In genomic region chr10:119210633-119211032, GRCh38 we compare ENCODE assay signal across 10 cellular contexts. TPM values are rescaled to one million over a fixed set of nuclear protein-coding genes. Genes with fewer than 3 reads are reported as not detected.
DNase-seq lines count a peak whose midpoint lies in the region; ATAC-seq and TF ChIP-seq lines count a peak whose summit lies in the region.
"Had no signal": no experiment of that assay in that cellular context is flagged by ENCODE, and none has a peak within 500 bp of the region (broad histone marks: within the 10 kb centered on the region; RNA-seq: fewer than 3 reads in every experiment).

No MANE protein-coding gene starts in this region.

- POLR2A ChIA-PET in activated CD8-positive, alpha-beta T cell treated with anti-CD3 and anti-CD28 coated beads for 36 hours (lab: Charles Lee), result interaction anchor here (0.8 kb wide), 1 partner anchor 24 kb away, joined by 3 read pairs; no protein-coding TSS in a partner anchor
- POLR2A ChIA-PET in activated CD8-positive, alpha-beta T cell treated with anti-CD3 and anti-CD28 coated beads, Interleukin-2, amount 10 ng/mL, durations not matched to agents 7 days and 5 days (lab: Charles Lee), result interaction anchor here (1.2 to 1.8 kb wide), 3 partner anchors 43 to 91 kb away, joined by 3 to 4 read pairs (median 4); no protein-coding TSS in a partner anchor

- peaks cover 52% of the 10 kb centered on the region for H3K4me1 Mint-ChIP-seq in activated CD8-positive, alpha-beta T cell treated with anti-CD3 and anti-CD28 coated beads for 36 hours (ENCODE audit: low read depth)
- peaks cover 65% of the 10 kb centered on the region for H3K4me1 Mint-ChIP-seq in activated CD8-positive, alpha-beta T cell treated with anti-CD3 and anti-CD28 coated beads, Interleukin-2, amount 10 ng/mL, durations not matched to agents 7 days and 5 days (ENCODE audit: low read depth)

- no peaks in the 10 kb centered on the region for H3K9me3 Mint-ChIP-seq in activated CD8-positive, alpha-beta T cell treated with anti-CD3 and anti-CD28 coated beads for 36 hours
- no peaks in the 10 kb centered on the region for H3K9me3 Mint-ChIP-seq in activated CD8-positive, alpha-beta T cell treated with anti-CD3 and anti-CD28 coated beads, Interleukin-2, amount 10 ng/mL, durations not matched to agents 7 days and 5 days (ENCODE audit: insufficient read depth)
- H3K9me3 Mint-ChIP-seq: stimulated activated naive B cell treated with anti-CD40 and anti-IgM and Interleukin-4, amounts not matched to agents 10 μg/mL and 1 μg/mL and 100 μg/mL, for 72 hours had no signal

- no peaks in the 10 kb centered on the region for H3K9me3 ChIP-seq in WERI-Rb-1 (ENCODE audit: severe bottlenecking)
- no peaks in the 10 kb centered on the region for H3K9me3 ChIP-seq in left lung
- no peaks in the 10 kb centered on the region for H3K9me3 ChIP-seq in stomach

- H3K27me3 ChIP-seq in WERI-Rb-1 (ENCODE audit: insufficient read depth, low read depth, severe bottlenecking) (no peaks in the 10 kb centered on the region), left lung (peaks cover 0 to 16% of the 10 kb centered on the region in 2 donors), stomach (no peaks in the 10 kb centered on the region)

- H3K36me3 ChIP-seq in WERI-Rb-1 (no peaks in the 10 kb centered on the region; the same call in 1 of the 2 replicates), left lung (no peaks in the 10 kb centered on the region), stomach (peaks cover 0 to 6% (median 0%) of the 10 kb centered on the region in 4 donors)

- intact Hi-C loops in activated CD8-positive, alpha-beta T cell treated with anti-CD3 and anti-CD28 coated beads for 36 hours (cut with micrococcal nuclease), result no loop called here
- intact Hi-C loops in left lung (cut with DNase I), result no loop called here
- intact Hi-C loops in stomach (cut with DNase I; ENCODE audit: low total_unique reads), result no loop called here

- H3K36me3 Mint-ChIP-seq in activated CD8-positive, alpha-beta T cell treated with anti-CD3 and anti-CD28 coated beads for 36 hours (ENCODE audit: low read depth), result no peaks in the 10 kb centered on the region
- H3K36me3 Mint-ChIP-seq in activated CD8-positive, alpha-beta T cell treated with anti-CD3 and anti-CD28 coated beads, Interleukin-2, amount 10 ng/mL, durations not matched to agents 7 days and 5 days (ENCODE audit: low read depth), result peaks cover 12% of the 10 kb centered on the region
- H3K36me3 Mint-ChIP-seq: stimulated activated naive B cell treated with anti-CD40 and anti-IgM and Interleukin-4, amounts not matched to agents 10 μg/mL and 1 μg/mL and 100 μg/mL, for 72 hours had no signal

- no peak for ATAC-seq in activated CD8-positive, alpha-beta T cell treated with anti-CD3 and anti-CD28 coated beads for 36 hours
- no peak for ATAC-seq in activated CD8-positive, alpha-beta T cell treated with anti-CD3 and anti-CD28 coated beads, Interleukin-2, amount 10 ng/mL, durations not matched to agents 7 days and 5 days
- ATAC-seq in left lung (no peak), esophagus mucosa (no peak)
- ATAC-seq: stimulated activated naive B cell treated with anti-CD40 and anti-IgM and Interleukin-4, amounts not matched to agents 10 μg/mL and 1 μg/mL and 100 μg/mL, for 72 hours had no signal

- TF ChIP-seq EP300 in stomach (IDR thresholded peaks at IDR 0.05), result no peak

- no peak for DNase-seq in activated CD8-positive, alpha-beta T cell treated with anti-CD3 and anti-CD28 coated beads for 36 hours
- no peak for DNase-seq in activated CD8-positive, alpha-beta T cell treated with anti-CD3 and anti-CD28 coated beads, Interleukin-2, amount 10 ng/mL, durations not matched to agents 7 days and 5 days
- DNase-seq in WERI-Rb-1, result no peak
- no peak for DNase-seq in left lung
- DNase-seq in stomach, result no peak
- DNase-seq in globus pallidus (ENCODE audit: low spot score), result no peak
- no peak for DNase-seq in NCI-H128 (lab: John Stamatoyannopoulos, UW; ENCODE audit: unreplicated experiment)
- DNase-seq: SHP77; stimulated activated naive B cell treated with anti-CD40 and anti-IgM and Interleukin-4, amounts not matched to agents 10 μg/mL and 1 μg/mL and 100 μg/mL, for 72 hours had no signal

- H3K27me3 Mint-ChIP-seq in activated CD8-positive, alpha-beta T cell treated with anti-CD3 and anti-CD28 coated beads for 36 hours, result no peaks in the 10 kb centered on the region
- no peaks in the 10 kb centered on the region for H3K27me3 Mint-ChIP-seq in activated CD8-positive, alpha-beta T cell treated with anti-CD3 and anti-CD28 coated beads, Interleukin-2, amount 10 ng/mL, durations not matched to agents 7 days and 5 days (ENCODE audit: low read depth)
- H3K27me3 Mint-ChIP-seq: stimulated activated naive B cell treated with anti-CD40 and anti-IgM and Interleukin-4, amounts not matched to agents 10 μg/mL and 1 μg/mL and 100 μg/mL, for 72 hours had no signal

- H3K27ac ChIP-seq in WERI-Rb-1 (peak overlapping the region; percentile 80), left lung (peak overlapping the region; percentile 69 to 97), stomach (peak overlapping the region in 4 of 5 donors; percentile 97 to 100 (median 98))

- peak overlapping the region; percentile 91 for H3K27ac Mint-ChIP-seq in activated CD8-positive, alpha-beta T cell treated with anti-CD3 and anti-CD28 coated beads for 36 hours
- no peak overlapping the region for H3K27ac Mint-ChIP-seq in activated CD8-positive, alpha-beta T cell treated with anti-CD3 and anti-CD28 coated beads, Interleukin-2, amount 10 ng/mL, durations not matched to agents 7 days and 5 days
- H3K27ac Mint-ChIP-seq: stimulated activated naive B cell treated with anti-CD40 and anti-IgM and Interleukin-4, amounts not matched to agents 10 μg/mL and 1 μg/mL and 100 μg/mL, for 72 hours had no signal

- H3K4me1 ChIP-seq in left lung, result peaks cover 25 to 72% of the 10 kb centered on the region in 2 donors
- peaks cover 33 to 77% (median 71%) of the 10 kb centered on the region in 4 donors for H3K4me1 ChIP-seq in stomach

- CTCF ChIA-PET in activated CD8-positive, alpha-beta T cell treated with anti-CD3 and anti-CD28 coated beads for 36 hours (lab: Charles Lee), result interaction anchor here (0.6 to 5.5 kb wide), 16 partner anchors 8 to 208 kb away, joined by 3 to 34 read pairs (median 6); no protein-coding TSS in a partner anchor
- CTCF ChIA-PET in activated CD8-positive, alpha-beta T cell treated with anti-CD3 and anti-CD28 coated beads, Interleukin-2, amount 10 ng/mL, durations not matched to agents 7 days and 5 days (lab: Charles Lee), result interaction anchor here (1.0 to 6.8 kb wide), 12 partner anchors 9 to 207 kb away, joined by 3 to 74 read pairs (median 8); no protein-coding TSS in a partner anchor

- no peak for TF ChIP-seq POLR2A in stomach (IDR thresholded peaks at IDR 0.05)

- H3K4me3 Mint-ChIP-seq in activated CD8-positive, alpha-beta T cell treated with anti-CD3 and anti-CD28 coated beads for 36 hours, result no peak overlapping the region
- H3K4me3 Mint-ChIP-seq in activated CD8-positive, alpha-beta T cell treated with anti-CD3 and anti-CD28 coated beads, Interleukin-2, amount 10 ng/mL, durations not matched to agents 7 days and 5 days, result no peak overlapping the region

- no peak overlapping the region for H3K4me3 ChIP-seq in WERI-Rb-1 (ENCODE audit: low read depth, low read length)
- peak overlapping the region in 1 of 2 donors; percentile 94 for H3K4me3 ChIP-seq in left lung
- no peak overlapping the region for H3K4me3 ChIP-seq in stomach

- WGBS in stomach, 5 donors, result 52 to 81% (median 72%) methylated on average over 2 of the region's 2 CpGs

- no peak for TF ChIP-seq CTCF in activated CD8-positive, alpha-beta T cell treated with anti-CD3 and anti-CD28 coated beads for 36 hours (IDR thresholded peaks at IDR 0.05)
- no peak for TF ChIP-seq CTCF in WERI-Rb-1 (IDR thresholded peaks at IDR 0.05; ENCODE audit: low read depth, low read length)
- TF ChIP-seq CTCF in left lung (IDR thresholded peaks at IDR 0.05), result no peak
- no peak for TF ChIP-seq CTCF in stomach (IDR thresholded peaks at IDR 0.05)

RNA-seq across cellular contexts. Expression of gene GRK5, which starts 3.3 kb away (rescaled TPM):
- total RNA-seq in activated CD8-positive, alpha-beta T cell treated with anti-CD3 and anti-CD28 coated beads for 36 hours, result 10 to 100 TPM; 14.8 to 15.6 TPM
- 10 to 100 TPM; 16.9 to 17.6 TPM for total RNA-seq in activated CD8-positive, alpha-beta T cell treated with anti-CD3 and anti-CD28 coated beads, Interleukin-2, amount 10 ng/mL, durations not matched to agents 7 days and 5 days
- 10 to 100 TPM; 34.6 to 39.2 TPM for total RNA-seq in left lung
- total RNA-seq in stomach, result 10 to 100 TPM; 18.1 to 56.2 (median 31.9) TPM
- polyA plus RNA-seq in stomach, result 10 to 100 TPM; 10.9 to 95.9 (median 61.0) TPM
- 3.7 TPM for total RNA-seq in esophagus mucosa

RNA-seq across cellular contexts. Expression of gene PRDX3, which starts 32.0 kb away (rescaled TPM):
- total RNA-seq in activated CD8-positive, alpha-beta T cell treated with anti-CD3 and anti-CD28 coated beads for 36 hours, result 100 to 1,000 TPM; 198 to 203 TPM
- 100 to 1,000 TPM; 135 to 136 TPM for total RNA-seq in activated CD8-positive, alpha-beta T cell treated with anti-CD3 and anti-CD28 coated beads, Interleukin-2, amount 10 ng/mL, durations not matched to agents 7 days and 5 days
- total RNA-seq in left lung (100 to 1,000 TPM; 122 to 123 TPM), stomach (100 to 1,000 TPM in 2 of 5 donors, 10 to 100 TPM in 3; 11.9 to 163 (median 91.7) TPM), esophagus mucosa (72.1 TPM)
- 100 to 1,000 TPM in 2 of 3 donors, 10 to 100 TPM in 1; 88.9 to 146 (median 144) TPM for polyA plus RNA-seq in stomach

RNA-seq across cellular contexts. Expression of gene SFXN4, which starts 45.1 kb away (rescaled TPM):
- 10 to 100 TPM; 45.9 to 50.3 TPM for total RNA-seq in activated CD8-positive, alpha-beta T cell treated with anti-CD3 and anti-CD28 coated beads for 36 hours
- total RNA-seq in activated CD8-positive, alpha-beta T cell treated with anti-CD3 and anti-CD28 coated beads, Interleukin-2, amount 10 ng/mL, durations not matched to agents 7 days and 5 days, result 10 to 100 TPM; 35.0 to 36.7 TPM
- total RNA-seq in left lung (10 to 100 TPM; 13.2 to 23.1 TPM), stomach (10 to 100 TPM in 4 of 5 donors, 1 to 10 TPM in 1; 2.7 to 72.7 (median 15.8) TPM), esophagus mucosa (18.3 TPM)
- polyA plus RNA-seq in stomach, result 10 to 100 TPM; 32.4 to 50.6 (median 36.8) TPM
